9 cellular contexts compared by ENCODE assay signal in the genomic region with DNA sequence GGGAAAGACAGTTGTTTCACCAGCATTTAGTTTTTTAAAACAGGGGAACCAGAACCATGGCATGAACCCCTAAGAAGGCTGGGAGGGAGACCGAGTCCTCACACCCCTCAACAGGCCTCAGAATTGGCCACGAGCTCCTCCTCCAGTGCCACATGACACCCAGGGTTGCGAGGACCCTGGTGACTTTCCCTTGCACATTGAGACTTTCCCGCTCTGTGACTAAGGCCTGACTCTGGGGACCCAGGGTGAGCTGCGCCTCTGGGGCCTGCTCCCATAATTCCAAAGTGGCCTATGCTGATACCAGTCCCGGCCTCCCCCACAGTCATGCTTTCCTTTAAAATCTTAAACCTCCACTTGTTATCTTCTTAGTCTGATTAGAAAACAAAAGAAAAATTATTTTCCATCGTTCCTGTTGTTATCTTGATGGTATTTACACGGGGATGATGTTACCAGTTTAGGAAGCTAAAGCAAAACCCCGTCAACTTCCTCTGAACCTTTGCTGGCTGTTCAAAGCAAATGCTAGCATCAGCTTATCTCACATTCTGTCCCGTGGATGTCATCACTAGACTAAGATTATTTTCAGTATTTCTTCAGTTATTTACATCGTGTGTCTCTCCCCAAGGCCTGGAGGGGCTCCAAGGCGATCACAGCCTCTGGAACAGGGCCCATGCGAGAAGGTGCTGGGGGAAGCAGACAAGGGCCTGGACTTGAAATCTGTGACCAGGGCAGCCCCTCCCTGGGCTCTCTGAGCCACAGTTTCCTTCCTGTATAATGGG. TPM values are rescaled to one million over a fixed set of nuclear protein-coding genes. Genes with fewer than 3 reads are reported as not detected.
DNase-seq lines count a peak whose midpoint lies in the region; ATAC-seq and TF ChIP-seq lines count a peak whose summit lies in the region.
"Had no signal": no experiment of that assay in that cellular context is flagged by ENCODE, and none has a peak within 500 bp of the region (broad histone marks: within the 10 kb centered on the region; RNA-seq: fewer than 3 reads in every experiment).

No MANE protein-coding gene starts in this region.

- no peak for TF ChIP-seq POLR2A in transverse colon (IDR thresholded peaks at IDR 0.05)

- H3K4me3 Mint-ChIP-seq in natural killer cell treated with Interleukin-12 subunit alpha and Interleukin-12 subunit beta and Interleukin-15 and Interleukin-18, amount 100 ng/mL, for 72 hours, result peak overlapping the region; percentile 83

- H3F3A ChIP-seq in PC-9 (ENCODE audit: insufficient read depth, low read depth), result no peaks in the 10 kb centered on the region

- no peaks in the 10 kb centered on the region for H4K20me1 ChIP-seq in PC-9 (ENCODE audit: insufficient read depth)

- no peak overlapping the region for H2AFZ ChIP-seq in PC-9

- H3K36me3 Mint-ChIP-seq in natural killer cell treated with Interleukin-12 subunit alpha and Interleukin-12 subunit beta and Interleukin-15 and Interleukin-18, amount 100 ng/mL, for 72 hours, result peaks cover 4% of the 10 kb centered on the region

- H3K4me3 ChIP-seq in coronary artery (peak overlapping the region; percentile 20), transverse colon (no peak overlapping the region), PC-9 (no peak overlapping the region)

- ATAC-seq in activated CD4-positive, CD25-positive, alpha-beta regulatory T cell treated with anti-CD3 and anti-CD28 coated beads, Interleukin-2, amount 50 U/mL, for 24 hours, result peak; percentile 63 to 68
- ATAC-seq in natural killer cell treated with Interleukin-12 subunit alpha and Interleukin-12 subunit beta and Interleukin-15 and Interleukin-18, amount 100 ng/mL, for 72 hours, result peak; percentile 27 to 41

- BruUV-seq in PC-9 (replicated peaks; lab: Mats Ljungman, UMichigan), result no TSS peak

- H3K4me1 Mint-ChIP-seq in natural killer cell treated with Interleukin-12 subunit alpha and Interleukin-12 subunit beta and Interleukin-15 and Interleukin-18, amount 100 ng/mL, for 72 hours (ENCODE audit: low read depth in 2 of 2), result peaks cover 93% of the 10 kb centered on the region in 2 donors

- H3K27me3 Mint-ChIP-seq in natural killer cell treated with Interleukin-12 subunit alpha and Interleukin-12 subunit beta and Interleukin-15 and Interleukin-18, amount 100 ng/mL, for 72 hours, result no peaks in the 10 kb centered on the region

- H3K9me2 ChIP-seq in PC-9 (ENCODE audit: insufficient read depth), result no peaks in the 10 kb centered on the region

- H3K27ac Mint-ChIP-seq in natural killer cell treated with Interleukin-12 subunit alpha and Interleukin-12 subunit beta and Interleukin-15 and Interleukin-18, amount 100 ng/mL, for 72 hours, result peak overlapping the region; percentile 93 to 94

- TF ChIP-seq EP300 in transverse colon (IDR thresholded peaks at IDR 0.05; ENCODE audit: low read depth), result no peak

- H3K9me3 Mint-ChIP-seq in natural killer cell treated with Interleukin-12 subunit alpha and Interleukin-12 subunit beta and Interleukin-15 and Interleukin-18, amount 100 ng/mL, for 72 hours, result no peaks in the 10 kb centered on the region

- H3K79me2 ChIP-seq in PC-9 (ENCODE audit: low read depth), result no peaks in the 10 kb centered on the region

- H3K4me1 ChIP-seq in transverse colon (peaks cover 47 to 88% (median 61%) of the 10 kb centered on the region in 4 donors), PC-9 (replicated peaks; ENCODE audit: insufficient read depth) (no peaks in the 10 kb centered on the region)

- POLR2A ChIA-PET in PC-9 (lab: Charles Lee; ENCODE audit: unreplicated experiment), result no interaction called here

- intact Hi-C loops in transverse colon (cut with DNase I; ENCODE audit: low total_unique reads), result no loop called here
- intact Hi-C loops in PC-9 (cut with micrococcal nuclease; ENCODE audit: unreplicated experiment), result no loop called here

- TF ChIP-seq CTCF in coronary artery (IDR thresholded peaks at IDR 0.05) (no peak), transverse colon (IDR thresholded peaks at IDR 0.05) (no peak), PC-9 (conservative IDR thresholded peaks at IDR 0.05) (no peak)

- no peaks in the 10 kb centered on the region for H3K27me3 ChIP-seq in transverse colon
- H3K27me3 ChIP-seq in PC-9 (ENCODE audit: insufficient read depth, low read depth), result no peaks in the 10 kb centered on the region

- WGBS in transverse colon (ENCODE audit: low coverage in 1 of 2), 2 donors, result 45 to 64% methylated on average over 4 to 13 of the region's 13 CpGs

- no peak for DNase-seq in activated CD4-positive, CD25-positive, alpha-beta regulatory T cell treated with anti-CD3 and anti-CD28 coated beads, Interleukin-2, amount 50 U/mL, for 72 hours
- DNase-seq in coronary artery (ENCODE audit: low spot score) (no peak), transverse colon (peak; percentile 44), OCI-M2 (lab: John Stamatoyannopoulos, UW; ENCODE audit: unreplicated experiment) (no peak), PC-9 (no peak), glomerular visceral epithelial cell (ENCODE audit: extremely low spot score) (no peak)
- DNase-seq in natural killer cell treated with Interleukin-12 subunit alpha and Interleukin-12 subunit beta and Interleukin-15 and Interleukin-18, amount 100 ng/mL, for 72 hours (ENCODE audit: low spot score), result no peak

- H3K36me3 ChIP-seq in transverse colon, result no peaks in the 10 kb centered on the region
- no peaks in the 10 kb centered on the region for H3K36me3 ChIP-seq in PC-9 (ENCODE audit: low read depth)

- H3K9me3 ChIP-seq in transverse colon, result no peaks in the 10 kb centered on the region
- H3K9me3 ChIP-seq in PC-9 (ENCODE audit: insufficient read depth, low read depth), result no peaks in the 10 kb centered on the region

- H3K27ac ChIP-seq in coronary artery, result peak overlapping the region; percentile 66 to 89
- H3K27ac ChIP-seq in transverse colon, result peak overlapping the region; percentile 70 to 82 (median 79)
- no peak overlapping the region for H3K27ac ChIP-seq in PC-9
- H3K27ac ChIP-seq: 22Rv1 had no signal

- H3K4me2 ChIP-seq in PC-9, result no peak overlapping the region

- in situ Hi-C loops in transverse colon (cut with MboI; ENCODE audit: low pct_ligation_motif_present in 1 of 4, low pct_unique_long_range_greater_than_20kb in 1 of 4, low sequenced_read_pairs in 3 of 4), result no loop called here

- CTCF ChIA-PET in PC-9 (lab: Charles Lee), result no interaction called here

RNA-seq across cellular contexts. Expression of a gene that starts 42.1 kb away (rescaled TPM):
- 10 to 100 TPM; 16.6 to 21.8 TPM for total RNA-seq in natural killer cell treated with Interleukin-12 subunit alpha and Interleukin-12 subunit beta and Interleukin-15 and Interleukin-18, amount 100 ng/mL, for 72 hours
- total RNA-seq in transverse colon, result 100 to 1,000 TPM in 1 of 4 donors, 10 to 100 TPM in 3; 41.0 to 110 (median 50.0) TPM
- 9.0 and 9.8 TPM in 2 replicates for total RNA-seq in PC-9 (2021)
